In genomic region chr4:126611900-126612299, GRCh38 we compare ENCODE assay signal across 27 cellular contexts.
DNase-seq lines count a peak whose midpoint lies in the region; ATAC-seq, FAIRE-seq and TF ChIP-seq lines count a peak whose summit lies in the region.
"Had no signal": no experiment of that assay in that cellular context is flagged by ENCODE, and none has a peak within 500 bp of the region (broad histone marks: within the 10 kb centered on the region; RNA-seq: fewer than 3 reads in every experiment).

No MANE protein-coding gene starts in this region.

- peaks cover 10% of the 10 kb centered on the region for H3K4me1 ChIP-seq in ACC112 (ENCODE audit: control insufficient read depth, insufficient read depth, low read length, unreplicated experiment)
- H3K4me1 ChIP-seq in adipocyte (ENCODE audit: control insufficient read depth, insufficient read depth, low read length) = no peaks in the 10 kb centered on the region
- H3K4me1 ChIP-seq in neural progenitor cell = no peaks in the 10 kb centered on the region
- H3K4me1 ChIP-seq: ascending aorta, suprapubic skin had no signal

- no peaks in the 10 kb centered on the region for H3K4me1 Mint-ChIP-seq in neural progenitor cell
- H3K4me1 Mint-ChIP-seq: activated naive CD4-positive, alpha-beta T cell treated with anti-CD3 and anti-CD28 coated beads, Interleukin-2, amount 10 ng/mL, durations not matched to agents 7 days and 5 days had no signal

- H3K79me2 ChIP-seq in ACC112 (ENCODE audit: control insufficient read depth, insufficient read depth, low read length, unreplicated experiment) (no peaks in the 10 kb centered on the region), neural progenitor cell (ENCODE audit: low read depth) (no peaks in the 10 kb centered on the region)

- H3K27ac ChIP-seq in ACC112 (ENCODE audit: low read depth, low read length) (no peak overlapping the region), neural progenitor cell (no peak overlapping the region)
- H3K27ac ChIP-seq: ascending aorta, suprapubic skin had no signal

- TF ChIP-seq CTCF in neural progenitor cell (IDR thresholded peaks at IDR 0.05) = no peak

- no peak for TF ChIP-seq POLR2A in H54 (IDR thresholded peaks at IDR 0.05; ENCODE audit: low read depth, low read length)

- H3K9me3 Mint-ChIP-seq in neural progenitor cell = peaks cover 3% of the 10 kb centered on the region
- H3K9me3 Mint-ChIP-seq: endodermal cell had no signal

- H3K27me3 ChIP-seq in ACC112 (ENCODE audit: insufficient read depth, low read length) (no peaks in the 10 kb centered on the region), adipocyte (replicated peaks; ENCODE audit: control insufficient read depth, insufficient read depth, low read length) (no peaks in the 10 kb centered on the region), H7 (ENCODE audit: control insufficient read depth, insufficient read depth, low read length) (no peaks in the 10 kb centered on the region), neural progenitor cell (no peaks in the 10 kb centered on the region)
- H3K27me3 ChIP-seq: ascending aorta, suprapubic skin had no signal

- FAIRE-seq in H54 (lab: Jason Lieb, UNC) = no peak
- FAIRE-seq: colon, GM12892, keratinocyte, urothelium cell line had no signal

- no peak overlapping the region for H3K27ac Mint-ChIP-seq in neural progenitor cell
- H3K27ac Mint-ChIP-seq: activated CD8-positive, alpha-beta T cell treated with anti-CD3 and anti-CD28 coated beads, Interleukin-2, amount 10 ng/mL, durations not matched to agents 7 days and 5 days; activated naive CD4-positive, alpha-beta T cell treated with anti-CD3 and anti-CD28 coated beads, Interleukin-2, amount 10 ng/mL, durations not matched to agents 7 days and 5 days; activated T-cell treated with anti-CD3 and anti-CD28 coated beads, Interleukin-2, amount 50 U/mL, for 24 hours; CD4-positive, alpha-beta T cell; endodermal cell; T-helper 2 cell treated with Interferon-gamma antibody and Interleukin-4, amounts not matched to agents 5 μg/mL and 100 μg/mL, for 36 hours had no signal

- H3K4me3 ChIP-seq in ACC112 (ENCODE audit: low read depth, low read length) (no peak overlapping the region), adipocyte (ENCODE audit: low read length) (no peak overlapping the region), H7 (ENCODE audit: insufficient read depth, low read depth, low read length) (no peak overlapping the region), neural progenitor cell (no peak overlapping the region)
- H3K4me3 ChIP-seq: ascending aorta, suprapubic skin had no signal

- H3K36me3 Mint-ChIP-seq in neural progenitor cell = no peaks in the 10 kb centered on the region
- H3K36me3 Mint-ChIP-seq: activated naive CD4-positive, alpha-beta T cell treated with anti-CD3 and anti-CD28 coated beads, Interleukin-2, amount 10 ng/mL, durations not matched to agents 7 days and 5 days had no signal

- peaks cover 3% of the 10 kb centered on the region for H3K9me3 ChIP-seq in adipocyte (ENCODE audit: control insufficient read depth, low read length)
- no peaks in the 10 kb centered on the region for H3K9me3 ChIP-seq in neural progenitor cell (ENCODE audit: low read depth)
- H3K9me3 ChIP-seq: ascending aorta, suprapubic skin had no signal

- H3K4me3 Mint-ChIP-seq in neural progenitor cell = no peak overlapping the region
- H3K4me3 Mint-ChIP-seq: activated CD8-positive, alpha-beta T cell treated with anti-CD3 and anti-CD28 coated beads, Interleukin-2, amount 10 ng/mL, durations not matched to agents 7 days and 5 days; activated naive CD4-positive, alpha-beta T cell treated with anti-CD3 and anti-CD28 coated beads, Interleukin-2, amount 10 ng/mL, durations not matched to agents 7 days and 5 days; activated T-cell treated with anti-CD3 and anti-CD28 coated beads, Interleukin-2, amount 50 U/mL, for 24 hours; CD4-positive, alpha-beta T cell; endodermal cell; T-helper 2 cell treated with Interferon-gamma antibody and Interleukin-4, amounts not matched to agents 5 μg/mL and 100 μg/mL, for 36 hours had no signal

- no peaks in the 10 kb centered on the region for H3K36me3 ChIP-seq in ACC112 (ENCODE audit: insufficient read depth, low read length)
- H3K36me3 ChIP-seq in adipocyte (ENCODE audit: control insufficient read depth, insufficient read depth, low read length, severe bottlenecking) = no peaks in the 10 kb centered on the region
- H3K36me3 ChIP-seq in H7 (replicated peaks; ENCODE audit: control insufficient read depth, insufficient read depth, low read length) = no peaks in the 10 kb centered on the region
- no peaks in the 10 kb centered on the region for H3K36me3 ChIP-seq in neural progenitor cell
- H3K36me3 ChIP-seq: ascending aorta, suprapubic skin had no signal

- ATAC-seq in GM21423 (IDR thresholded peaks at IDR 0.05; ENCODE audit: unreplicated experiment) = no peak
- ATAC-seq: activated CD8-positive, alpha-beta T cell treated with anti-CD3 and anti-CD28 coated beads, Interleukin-2, amount 10 ng/mL, durations not matched to agents 7 days and 5 days; SK-N-SH treated with all-trans-retinoic acid at 6 μM for 48 hours had no signal

- H3K4me2 ChIP-seq in neural progenitor cell = no peak overlapping the region

- peak; percentile 5 for DNase-seq in H54 (ENCODE audit: insufficient read length, low spot score)
- peak; percentile 42 for DNase-seq in adipocyte (ENCODE audit: low read depth)
- peak; percentile 30 for DNase-seq in fibroblast of peridontal ligament (ENCODE audit: extremely low read depth)
- DNase-seq in H7 = no peak
- DNase-seq in CD1c-positive myeloid dendritic cell (ENCODE audit: extremely low spot score) = no peak
- no peak for DNase-seq in neural progenitor cell (ENCODE audit: low spot score)
- DNase-seq: activated CD8-positive, alpha-beta T cell treated with anti-CD3 and anti-CD28 coated beads, Interleukin-2, amount 10 ng/mL, durations not matched to agents 7 days and 5 days; activated naive CD4-positive, alpha-beta T cell treated with anti-CD3 and anti-CD28 coated beads, Interleukin-2, amount 10 ng/mL, durations not matched to agents 7 days and 5 days; activated T-cell treated with anti-CD3 and anti-CD28 coated beads, Interleukin-2, amount 50 U/mL, for 24 hours; CD4-positive, alpha-beta T cell; endodermal cell; GOT3; Kasumi-1; NCI-H1105 treated with DMSO at 0.1 percent for 48 hours; NCI-H510A treated with DMSO at 0.1 percent for 48 hours; occipital lobe; RPMI8226 had no signal

- H2AFZ ChIP-seq in ACC112 (ENCODE audit: low read length, unreplicated experiment) (peak overlapping the region; percentile 16), neural progenitor cell (replicated peaks) (no peak overlapping the region)

- H3K9ac ChIP-seq in adipocyte (ENCODE audit: low read length) (no peak overlapping the region), neural progenitor cell (no peak overlapping the region)

- no peaks in the 10 kb centered on the region for H3F3A ChIP-seq in neural progenitor cell (ENCODE audit: low read depth)

- H3K27me3 Mint-ChIP-seq in neural progenitor cell (ENCODE audit: insufficient read depth, low read depth) = peaks cover 8% of the 10 kb centered on the region
- H3K27me3 Mint-ChIP-seq: activated naive CD4-positive, alpha-beta T cell treated with anti-CD3 and anti-CD28 coated beads, Interleukin-2, amount 10 ng/mL, durations not matched to agents 7 days and 5 days; activated T-cell treated with anti-CD3 and anti-CD28 coated beads, Interleukin-2, amount 50 U/mL, for 24 hours; CD4-positive, alpha-beta T cell had no signal

- no peaks in the 10 kb centered on the region for H4K20me1 ChIP-seq in neural progenitor cell (ENCODE audit: low read depth)

Comparison
In these comparisons a context has a peak if more than half of its experiments do, and no peak if none do; other contexts are left out.
1. DNase-seq: peak in H54 (single experiment), adipocyte (single experiment) and fibroblast of peridontal ligament (single experiment); none in H7 (single experiment), CD1c-positive myeloid dendritic cell (single experiment) and neural progenitor cell (single experiment).